Comparison of ENCODE assay signal across 28 cellular contexts in the genomic region with DNA sequence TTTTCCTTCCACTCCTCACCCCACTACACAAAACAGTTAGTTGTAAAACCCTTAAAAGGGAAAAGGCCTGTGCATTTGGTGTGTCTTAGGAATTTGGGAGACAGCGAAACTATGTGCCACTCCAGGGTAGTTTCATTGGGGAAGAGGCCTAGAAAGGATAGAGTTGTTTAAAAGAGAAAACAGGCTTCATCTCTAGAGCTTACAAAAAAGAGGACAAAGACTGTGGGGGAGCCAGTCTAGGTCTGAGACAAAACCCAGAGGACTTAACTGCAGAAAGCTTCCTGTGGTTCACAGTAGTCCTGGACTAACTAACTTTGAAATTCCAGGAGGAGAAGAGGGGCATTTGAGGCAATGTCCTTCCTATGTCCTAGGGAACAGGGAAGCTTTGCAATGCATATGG.
"Had no signal": no experiment of that assay in that cellular context is flagged by ENCODE, and none has a peak within 500 bp of the region (broad histone marks: within the 10 kb centered on the region; RNA-seq: fewer than 3 reads in every experiment).

No MANE protein-coding gene starts in this region.

- H3K4me1 Mint-ChIP-seq: activated T-helper 17 cell treated with anti-CD3 and anti-CD28 coated beads, Interleukin-2, amount 50 U/mL, for 72 hours; central memory CD8-positive, alpha-beta T cell had no signal

- H3K9me3 Mint-ChIP-seq: activated T-cell treated with anti-CD3 and anti-CD28 coated beads, Interleukin-2, amount 50 U/mL, for 4 hours; dendritic cell treated with granulocyte-macrophage colony-stimulating factor and Interleukin-4, amounts not matched to agents 40 ng/mL and 50 ng/mL, for 4 days had no signal

- H3K27ac Mint-ChIP-seq: activated CD8-positive, alpha-beta T cell treated with anti-CD3 and anti-CD28 coated beads for 36 hours; activated naive CD8-positive, alpha-beta T cell; activated T-helper 17 cell treated with anti-CD3 and anti-CD28 coated beads, Interleukin-2, amount 50 U/mL, for 72 hours; dendritic cell treated with granulocyte-macrophage colony-stimulating factor and Interleukin-4, amounts not matched to agents 40 ng/mL and 50 ng/mL, for 4 days; effector memory CD8-positive, alpha-beta T cell had no signal

- H3K9me3 ChIP-seq: esophagus squamous epithelium, gastroesophageal sphincter, heart right ventricle had no signal

- ATAC-seq: activated CD8-positive, alpha-beta T cell treated with anti-CD3 and anti-CD28 coated beads for 36 hours; activated T-cell treated with anti-CD3 and anti-CD28 coated beads, Interleukin-2, amount 50 U/mL, for 4 hours; activated T-helper 17 cell treated with anti-CD3 and anti-CD28 coated beads, Interleukin-2, amount 50 U/mL, for 72 hours; effector memory CD8-positive, alpha-beta T cell; gastroesophageal sphincter; heart right ventricle had no signal

- H3K27me3 ChIP-seq: brain microvascular endothelial cell, dorsolateral prefrontal cortex, esophagus squamous epithelium, gastroesophageal sphincter, heart right ventricle had no signal

- H3K27ac ChIP-seq: brain microvascular endothelial cell, coronary artery, dorsolateral prefrontal cortex, epithelial cell of prostate, esophagus squamous epithelium, gastroesophageal sphincter, heart right ventricle had no signal

- DNase-seq: activated CD4-positive, alpha-beta T cell treated with anti-CD3 and anti-CD28 coated beads for 1 hour; activated CD4-positive, alpha-beta T cell treated with anti-CD3 and anti-CD28 coated beads for 48 hours; activated CD4-positive, alpha-beta T cell treated with anti-CD3 and anti-CD28 coated beads, Interleukin-2, amount 50 U/mL, for 1 hour; activated CD4-positive, alpha-beta T cell treated with anti-CD3 and anti-CD28 coated beads, Interleukin-2, amount 50 U/mL, for 48 hours; activated CD8-positive, alpha-beta memory T cell treated with anti-CD3 and anti-CD28 coated beads for 24 hours; activated CD8-positive, alpha-beta T cell treated with anti-CD3 and anti-CD28 coated beads for 36 hours; activated effector memory CD4-positive, alpha-beta T cell treated with Interleukin-2 at 50 U/mL for 16 hours; activated gamma-delta T cell treated with Interleukin-2 at 50 U/mL for 16 hours; activated naive CD4-positive, alpha-beta T cell treated with anti-CD3 and anti-CD28 coated beads, Interleukin-2, amount 50 U/mL, for 16 hours; activated naive CD4-positive, alpha-beta T cell treated with Interleukin-2 at 50 U/mL for 16 hours; activated T-cell treated with anti-CD3 and anti-CD28 coated beads, Interleukin-2, amount 50 U/mL, for 4 hours; amniotic stem cell; anterior cingulate cortex; brain microvascular endothelial cell; dorsolateral prefrontal cortex; effector CD4-positive, alpha-beta T cell; effector memory CD8-positive, alpha-beta T cell; esophagus squamous epithelium; foreskin melanocyte; heart right ventricle; T-helper 2 cell had no signal

- H3K4me3 ChIP-seq: coronary artery, dorsolateral prefrontal cortex, esophagus squamous epithelium, gastroesophageal sphincter, heart right ventricle had no signal

- H3K4me3 Mint-ChIP-seq: activated CD8-positive, alpha-beta T cell treated with anti-CD3 and anti-CD28 coated beads for 36 hours; activated naive CD8-positive, alpha-beta T cell; activated T-cell treated with anti-CD3 and anti-CD28 coated beads, Interleukin-2, amount 50 U/mL, for 4 hours; activated T-helper 17 cell treated with anti-CD3 and anti-CD28 coated beads, Interleukin-2, amount 50 U/mL, for 72 hours; central memory CD8-positive, alpha-beta T cell; dendritic cell treated with granulocyte-macrophage colony-stimulating factor and Interleukin-4, amounts not matched to agents 40 ng/mL and 50 ng/mL, for 4 days; effector memory CD8-positive, alpha-beta T cell had no signal

- H3K4me1 ChIP-seq: esophagus squamous epithelium, gastroesophageal sphincter, heart right ventricle had no signal

- H3K27me3 Mint-ChIP-seq: activated CD8-positive, alpha-beta T cell treated with anti-CD3 and anti-CD28 coated beads for 36 hours; activated naive CD8-positive, alpha-beta T cell; activated T-helper 17 cell treated with anti-CD3 and anti-CD28 coated beads, Interleukin-2, amount 50 U/mL, for 72 hours; central memory CD8-positive, alpha-beta T cell; dendritic cell treated with granulocyte-macrophage colony-stimulating factor and Interleukin-4, amounts not matched to agents 40 ng/mL and 50 ng/mL, for 4 days; effector memory CD8-positive, alpha-beta T cell had no signal

- H3K36me3 ChIP-seq: brain microvascular endothelial cell, esophagus squamous epithelium, gastroesophageal sphincter, heart right ventricle had no signal

- H3K36me3 Mint-ChIP-seq: activated naive CD8-positive, alpha-beta T cell had no signal
